Comparison of ENCODE assay signal across 14 cellular contexts in genomic region chr12:57012600-57013465, GRCh38. TPM values are rescaled to one million over a fixed set of nuclear protein-coding genes. Genes with fewer than 3 reads are reported as not detected.
DNase-seq lines count a peak whose midpoint lies in the region; ATAC-seq and TF ChIP-seq lines count a peak whose summit lies in the region.
"Had no signal": no experiment of that assay in that cellular context is flagged by ENCODE, and none has a peak within 500 bp of the region (broad histone marks: within the 10 kb centered on the region; RNA-seq: fewer than 3 reads in every experiment).

No MANE protein-coding gene starts in this region.

- peak; percentile 45 for TF ChIP-seq CTCF in A673 (conservative IDR thresholded peaks at IDR 0.05; ENCODE audit: low read depth, low read length)
- peak in 1 of 3 experiments; percentile 15; a peak in 1 of 6 replicates for TF ChIP-seq CTCF in HCT116 (IDR thresholded peaks at IDR 0.05 in 2 of 3, conservative IDR thresholded peaks at IDR 0.05 in 1 of 3; ENCODE audit: borderline replicate concordance in 1 of 3, insufficient read depth in 1 of 3, low read depth in 2 of 3, low read length in 2 of 3)
- peak; percentile 13 for TF ChIP-seq CTCF in NB4 (IDR thresholded peaks at IDR 0.05; ENCODE audit: low read depth, low read length)
- no peak for TF ChIP-seq CTCF in uterus (IDR thresholded peaks at IDR 0.05)

- H3K9ac ChIP-seq in HCT116 (ENCODE audit: low read length) = no peak overlapping the region
- H3K9ac ChIP-seq: BLaER1 had no signal

- H3K4me2 ChIP-seq in HCT116 (ENCODE audit: low read length) = no peak overlapping the region
- H3K4me2 ChIP-seq: BLaER1 had no signal

- no peak for TF ChIP-seq POLR2A in HCT116 (IDR thresholded peaks at IDR 0.05; ENCODE audit: borderline replicate concordance, extremely low read depth, insufficient read depth, insufficient read length)
- TF ChIP-seq POLR2A in NB4 (IDR thresholded peaks at IDR 0.05; ENCODE audit: extremely low read depth, insufficient read length) = no peak
- TF ChIP-seq POLR2A in uterus (IDR thresholded peaks at IDR 0.05) = no peak

- RAD21 ChIA-PET in HCT116 (lab: Charles Lee; ENCODE audit: low non-redundant PET in 1 of 2, low total read pairs in 2 of 2, uncharacterized antibody in 2 of 2, unreplicated experiment in 2 of 2) = no interaction called here

- H3K27me3 ChIP-seq in A673 (replicated peaks; ENCODE audit: insufficient read depth, low read depth, low read length, poor library complexity) (peaks cover 4% of the 10 kb centered on the region), HCT116 (ENCODE audit: insufficient read depth, low read length) (peaks cover 28% of the 10 kb centered on the region; the same call in 1 of the 2 replicates), uterus (no peaks in the 10 kb centered on the region)
- H3K27me3 ChIP-seq: BLaER1 had no signal

- peak; percentile 20; the same call in 1 of the 2 replicates for TF ChIP-seq RAD21 in HCT116 (IDR thresholded peaks at IDR 0.05; ENCODE audit: low read depth)

- CTCF ChIA-PET in A673 (lab: Charles Lee) = interaction anchor here (0.6 to 1.0 kb wide), 2 partner anchors 100 to 120 kb away, joined by 3 read pairs; no protein-coding TSS in a partner anchor
- CTCF ChIA-PET in HCT116 (lab: Charles Lee) = interaction anchor here (0.8 kb wide), 1 partner anchor 12 kb away, joined by 3 read pairs; no protein-coding TSS in a partner anchor

- H3K4me3 ChIP-seq in A673 (ENCODE audit: low read depth, low read length, poor library complexity, severe bottlenecking) (no peak overlapping the region), HCT116 (replicated peaks in 1 of 2; ENCODE audit: low read depth in 1 of 2, low read length in 2 of 2) (no peak overlapping the region), NB4 (ENCODE audit: low read depth, low read length) (no peak overlapping the region), uterus (no peak overlapping the region)
- H3K4me3 ChIP-seq: BLaER1 had no signal

- intact Hi-C loops in A673 (cut with micrococcal nuclease; ENCODE audit: unreplicated experiment) = no loop called here
- intact Hi-C loops in HCT116 (cut with micrococcal nuclease) = no loop called here
- intact Hi-C loops in left colon (cut with DNase I, micrococcal nuclease) = loop anchor here in 1 of 2 donors (5.0 kb wide), 1 partner anchor 99 kb away; the partner anchor contains the start of gene STAT6
- intact Hi-C loops in uterus (cut with DNase I; ENCODE audit: low total_unique reads) = no loop called here

- H4K20me1 ChIP-seq in HCT116 (ENCODE audit: insufficient read depth) = no peaks in the 10 kb centered on the region
- H4K20me1 ChIP-seq: BLaER1 had no signal

- BruUV-seq in A673 (replicated peaks; lab: Mats Ljungman, UMichigan) (no TSS peak), HCT116 (replicated peaks; lab: Mats Ljungman, UMichigan) (no TSS peak)

- no peaks in the 10 kb centered on the region for H3K9me3 ChIP-seq in A673 (ENCODE audit: low read depth, low read length, poor library complexity, severe bottlenecking)
- H3K9me3 ChIP-seq in HCT116 (ENCODE audit: control insufficient read depth in 1 of 2, insufficient read depth in 1 of 2, low read depth in 1 of 2, low read length in 2 of 2) = no peaks in the 10 kb centered on the region
- H3K9me3 ChIP-seq in uterus = no peaks in the 10 kb centered on the region
- H3K9me3 ChIP-seq: BLaER1, neutrophil had no signal

- POLR2A ChIA-PET in A673 (lab: Charles Lee; ENCODE audit: low non-redundant PET) = no interaction called here
- POLR2A ChIA-PET in HCT116 (lab: Charles Lee) = no interaction called here

- H3K79me2 ChIP-seq in HCT116 (ENCODE audit: insufficient read depth, low read length) = no peaks in the 10 kb centered on the region

- DNase-seq in A673 (ENCODE audit: low spot score) (no peak), HCT116 (ENCODE audit: low read depth, low spot score) (no peak), NB4 (ENCODE audit: low read depth) (no peak), NCI-H2029 treated with DMSO at 0.1 percent for 48 hours (lab: John Stamatoyannopoulos, UW) (no peak), left colon (no peak), uterus (no peak)
- DNase-seq: MV-4-11 had no signal

- H3K9me2 ChIP-seq in HCT116 (ENCODE audit: insufficient read depth) = no peaks in the 10 kb centered on the region

- H2AFZ ChIP-seq in HCT116 (ENCODE audit: low read depth, low read length, poor library complexity, severe bottlenecking) = no peak overlapping the region

- peak; percentile 77 for ATAC-seq in GM18858 (IDR thresholded peaks at IDR 0.05; ENCODE audit: unreplicated experiment)
- ATAC-seq in HCT116 = no peak
- no peak for ATAC-seq in HG02840 (IDR thresholded peaks at IDR 0.05; ENCODE audit: low FRiP score, unreplicated experiment)
- no peak for ATAC-seq in left colon

- H3K4me1 ChIP-seq in A673 (ENCODE audit: insufficient read depth, low read length, poor library complexity, severe bottlenecking) (peaks cover 4% of the 10 kb centered on the region), HCT116 (ENCODE audit: control insufficient read depth in 1 of 2, insufficient read depth in 2 of 2, low read length in 2 of 2) (peaks cover 0 to 8% of the 10 kb centered on the region in 2 experiments; a peak in 2 of 4 replicates), uterus (no peaks in the 10 kb centered on the region)
- H3K4me1 ChIP-seq: BLaER1 had no signal

- H3K36me3 ChIP-seq in A673 (ENCODE audit: insufficient read depth, low read length, poor library complexity, severe bottlenecking) (no peaks in the 10 kb centered on the region), HCT116 (ENCODE audit: control insufficient read depth in 1 of 2, insufficient read depth in 2 of 2, low read length in 2 of 2) (no peaks in the 10 kb centered on the region), uterus (no peaks in the 10 kb centered on the region)
- H3K36me3 ChIP-seq: BLaER1, neutrophil had no signal

- H3K27ac ChIP-seq in A673 (ENCODE audit: low read depth, low read length, poor library complexity, severe bottlenecking) (no peak overlapping the region), HCT116 (ENCODE audit: low read depth, low read length) (no peak overlapping the region), uterus (no peak overlapping the region)
- H3K27ac ChIP-seq: BLaER1, neutrophil had no signal

TF ChIP-seq in HCT116, 20 proteins besides CTCF, POLR2A, EP300 and RAD21:
- no peak for TF ChIP-seq EZH2phosphoT487 (IDR thresholded peaks at IDR 0.05; ENCODE audit: borderline replicate concordance)
- no peak for TF ChIP-seq REST (IDR thresholded peaks at IDR 0.05; ENCODE audit: low read depth)
- no peak for TF ChIP-seq EZH2 (IDR thresholded peaks at IDR 0.05)
- no peak for TF ChIP-seq JUND (IDR thresholded peaks at IDR 0.05)
- TF ChIP-seq MAX (IDR thresholded peaks at IDR 0.05) = no peak
- TF ChIP-seq POLR2AphosphoS5 (IDR thresholded peaks at IDR 0.05; ENCODE audit: low read depth, low read length) = no peak

RNA-seq across cellular contexts. Expression of gene TAC3, which starts 3.5 kb away (rescaled TPM):
- total RNA-seq in A673 (2021) (0.79 TPM in 1 of 2 replicates, not detected in the other), HCT116 (2021; ENCODE audit: unreplicated experiment) (not detected), left colon (1 to 10 TPM; 1.4 to 2.8 TPM), uterus (not detected)
- 0.11 and 0.31 TPM in 2 replicates for polyA plus RNA-seq in HCT116 (2012)
- total RNA-seq: dermis microvascular lymphatic vessel endothelial cell, H4, SK-MEL-5 had no signal

RNA-seq across cellular contexts. Expression of gene ZBTB39, which starts 6.5 kb away (rescaled TPM):
- 17.4 and 18.2 TPM in 2 replicates for total RNA-seq in A673 (2021)
- 12.3 TPM for total RNA-seq in HCT116 (2021; ENCODE audit: unreplicated experiment)
- polyA plus RNA-seq in HCT116 (2012) = 6.6 and 6.9 TPM in 2 replicates
- 1 to 10 TPM; 3.2 to 4.5 TPM for total RNA-seq in left colon
- total RNA-seq in uterus = 10 to 100 TPM in 2 of 4 donors, 1 to 10 TPM in 2; 7.6 to 13.0 (median 10.9) TPM

RNA-seq across cellular contexts. Expression of gene MYO1A, which starts 37.1 kb away (rescaled TPM):
- total RNA-seq in A673 (2021) (1.1 and 1.2 TPM in 2 replicates), HCT116 (2021; ENCODE audit: unreplicated experiment) (0.76 TPM), left colon (100 to 1,000 TPM; 281 to 296 TPM), uterus (1 to 10 TPM in 1 of 4 donors, under 1 TPM in 1, not detected in 2; 0.59 to 1.3 TPM)
- 0.49 and 0.69 TPM in 2 replicates for polyA plus RNA-seq in HCT116 (2012)
- total RNA-seq: H4, SK-MEL-5 had no signal

RNA-seq across cellular contexts. Expression of gene RDH16, which starts 55.4 kb away (rescaled TPM):
- total RNA-seq in A673 (2021) = 0.24 and 0.42 TPM in 2 replicates
- 0.59 TPM for total RNA-seq in HCT116 (2021; ENCODE audit: unreplicated experiment)
- 0.35 and 0.55 TPM in 2 replicates for polyA plus RNA-seq in HCT116 (2012)
- total RNA-seq in left colon = under 1 TPM; 0.18 to 0.28 TPM
- total RNA-seq in uterus = 1 to 10 TPM in 3 of 4 donors, under 1 TPM in 1; 0.29 to 2.1 (median 1.3) TPM
- total RNA-seq: H4, SK-MEL-5 had no signal

Comparison
In these comparisons a context has a peak if more than half of its experiments do, and no peak if none do; other contexts are left out.
1. CTCF ChIP-seq: peak in A673 (single experiment) and NB4 (single experiment); none in uterus (0 of 4).
2. RNA of gene MYO1A, which starts 37.1 kb away (total RNA-seq): 281 to 296 TPM in left colon; 1.1 to 1.2 TPM in A673, 0.76 TPM in HCT116 (single experiment) and 0.59 to 1.3 TPM in uterus; every median in the first group is over 100 times any median in the second.